In the genomic region with DNA sequence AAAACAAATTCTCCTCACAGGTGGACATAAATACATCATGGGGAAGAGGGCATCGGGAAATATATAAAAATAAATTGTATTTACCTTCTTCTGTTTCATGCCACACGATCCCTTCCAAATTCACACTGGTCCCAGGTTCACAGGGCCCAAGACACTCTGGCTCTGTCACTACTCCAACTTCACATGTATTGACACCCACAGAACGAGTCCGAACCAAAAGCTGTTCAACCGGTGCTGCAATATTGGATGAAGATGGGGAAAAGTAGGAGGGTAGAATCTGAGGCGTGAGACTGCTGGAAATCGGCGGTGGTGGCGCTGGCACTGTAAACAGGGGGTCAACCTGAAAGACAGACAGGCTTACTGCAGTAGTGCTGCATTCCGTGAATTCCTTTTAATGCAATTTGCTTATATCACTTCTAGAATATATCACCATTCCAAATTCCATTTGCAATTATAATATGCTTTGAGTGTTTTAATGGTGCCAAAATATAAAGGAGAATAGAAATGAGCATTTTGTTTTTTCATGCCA, we compare ENCODE assay signal across 28 cellular contexts.
DNase-seq lines count a peak whose midpoint lies in the region; ATAC-seq and TF ChIP-seq lines count a peak whose summit lies in the region.
"Had no signal": no experiment of that assay in that cellular context is flagged by ENCODE, and none has a peak within 500 bp of the region (broad histone marks: within the 10 kb centered on the region; RNA-seq: fewer than 3 reads in every experiment).

No MANE protein-coding gene starts in this region.

- H3K27me3 ChIP-seq in DOHH2 (ENCODE audit: control insufficient read depth, low read length) (no peaks in the 10 kb centered on the region), OCI-LY1 (ENCODE audit: insufficient read depth, low read length) (no peaks in the 10 kb centered on the region)
- H3K27me3 ChIP-seq: colonic mucosa, heart right ventricle had no signal

- H3K27ac ChIP-seq in DOHH2 (ENCODE audit: low read depth, low read length), result 0 out of 2 replicates have a peak overlapping the region, but pooled peaks have one; percentile 98
- peak overlapping the region; percentile 97 for H3K27ac ChIP-seq in OCI-LY1 (ENCODE audit: low read depth, low read length, poor library complexity, severe bottlenecking)
- H3K27ac ChIP-seq: colonic mucosa, RWPE1 had no signal

- TF ChIP-seq CTCF in DOHH2 (IDR thresholded peaks at IDR 0.05; ENCODE audit: low read depth, low read length, poor library complexity, severe bottlenecking) (no peak), OCI-LY1 (IDR thresholded peaks at IDR 0.05; ENCODE audit: low read length) (no peak), epithelial cell of esophagus (IDR thresholded peaks at IDR 0.05; ENCODE audit: insufficient read depth, low read depth, low read length, missing control alignments) (no peak), nephron progenitor cell (IDR thresholded peaks at IDR 0.05) (no peak)

- no peaks in the 10 kb centered on the region for H3K9me2 ChIP-seq in DOHH2 (replicated peaks; ENCODE audit: control insufficient read depth, low read length)
- no peaks in the 10 kb centered on the region for H3K9me2 ChIP-seq in OCI-LY1 (ENCODE audit: low read depth, low read length)

- peaks cover 84% of the 10 kb centered on the region for H3K4me1 ChIP-seq in DOHH2 (ENCODE audit: control insufficient read depth, low read length)
- H3K4me1 ChIP-seq in OCI-LY1 (ENCODE audit: insufficient read depth, low read length, severe bottlenecking), result peaks cover 99% of the 10 kb centered on the region

- DNase-seq in epithelial cell of esophagus (ENCODE audit: low read depth), result peak; percentile 29
- no peak for DNase-seq in nephron progenitor cell
- DNase-seq in superior temporal gyrus (ENCODE audit: extremely low spot score), result no peak
- DNase-seq in T-helper 2 cell, result no peak
- DNase-seq: ACHN; activated CD4-positive, alpha-beta T cell treated with anti-CD3 and anti-CD28 coated beads, Interleukin-2, amount 50 U/mL, for 1 hour; activated CD4-positive, CD25-positive, alpha-beta regulatory T cell; activated effector memory CD4-positive, alpha-beta T cell treated with anti-CD3 and anti-CD28 coated beads, Interleukin-2, amount 50 U/mL, for 16 hours; activated naive CD8-positive, alpha-beta T cell treated with anti-CD3 and anti-CD28 coated beads for 36 hours; activated T-cell treated with anti-CD3 and anti-CD28 coated beads, Interleukin-2, amount 50 U/mL, for 24 hours; anterior cingulate cortex; CD4-positive, alpha-beta memory T cell; colonic mucosa; effector CD4-positive, alpha-beta T cell; foreskin fibroblast; heart right ventricle; Karpas-422; NCI-H1417 treated with DMSO at 0.1 percent for 48 hours; NCI-H82; stimulated activated CD4-positive, alpha-beta T cell treated with anti-CD3 and anti-CD28 coated beads, Interleukin-4, amount 100 ng/mL, for 1 hour; T-cell; trophoblast cell had no signal

- no peaks in the 10 kb centered on the region for H3K27me3 Mint-ChIP-seq in nephron progenitor cell (ENCODE audit: low read depth, poor library complexity)
- H3K27me3 Mint-ChIP-seq: B cell; CD4-positive, alpha-beta memory T cell had no signal

- no peak overlapping the region for H3K9ac ChIP-seq in OCI-LY1 (ENCODE audit: low read length)

- peak overlapping the region; percentile 97 for H3K4me2 ChIP-seq in DOHH2 (ENCODE audit: low read length)
- H3K4me2 ChIP-seq in OCI-LY1 (ENCODE audit: low read length), result no peak overlapping the region; the same call in 1 of the 2 replicates

- H3K9me3 Mint-ChIP-seq in nephron progenitor cell, result peaks cover 6% of the 10 kb centered on the region
- H3K9me3 Mint-ChIP-seq: activated naive CD8-positive, alpha-beta T cell treated with anti-CD3 and anti-CD28 coated beads for 36 hours; activated T-cell treated with anti-CD3 and anti-CD28 coated beads, Interleukin-2, amount 50 U/mL, for 24 hours had no signal

- peak overlapping the region; percentile 57 for H3K4me3 Mint-ChIP-seq in nephron progenitor cell
- H3K4me3 Mint-ChIP-seq: activated naive CD8-positive, alpha-beta T cell treated with anti-CD3 and anti-CD28 coated beads for 36 hours; activated T-cell treated with anti-CD3 and anti-CD28 coated beads, Interleukin-2, amount 50 U/mL, for 24 hours; CD4-positive, alpha-beta memory T cell; T-cell had no signal

- H3K36me3 ChIP-seq in DOHH2 (ENCODE audit: control insufficient read depth, low read length) (peaks cover 44% of the 10 kb centered on the region), OCI-LY1 (ENCODE audit: insufficient read depth, low read length) (peaks cover 49% of the 10 kb centered on the region)
- H3K36me3 ChIP-seq: colonic mucosa had no signal

- ATAC-seq in GM21367 (IDR thresholded peaks at IDR 0.05; ENCODE audit: unreplicated experiment) (no peak), GM18505 (IDR thresholded peaks at IDR 0.05; ENCODE audit: unreplicated experiment) (no peak)
- ATAC-seq: heart right ventricle, T-cell had no signal

- H3K9me3 ChIP-seq in DOHH2 (ENCODE audit: control insufficient read depth, insufficient read depth, low read length), result no peaks in the 10 kb centered on the region
- H3K9me3 ChIP-seq in OCI-LY1 (ENCODE audit: low read length), result no peaks in the 10 kb centered on the region
- H3K9me3 ChIP-seq: colonic mucosa, heart right ventricle had no signal

- H3K4me3 ChIP-seq in DOHH2 (ENCODE audit: low read length), result no peak overlapping the region
- no peak overlapping the region for H3K4me3 ChIP-seq in OCI-LY1 (ENCODE audit: low read depth, low read length, poor library complexity, severe bottlenecking)
- H3K4me3 ChIP-seq in epithelial cell of esophagus (ENCODE audit: low read length), result no peak overlapping the region
- H3K4me3 ChIP-seq: colonic mucosa, heart right ventricle had no signal

- peaks cover 100% of the 10 kb centered on the region for H3K4me1 Mint-ChIP-seq in nephron progenitor cell
- H3K4me1 Mint-ChIP-seq: activated naive CD8-positive, alpha-beta T cell treated with anti-CD3 and anti-CD28 coated beads for 36 hours; CD4-positive, alpha-beta memory T cell; T-cell had no signal

- peaks cover 34% of the 10 kb centered on the region for H3K36me3 Mint-ChIP-seq in nephron progenitor cell (ENCODE audit: low read depth)
- H3K36me3 Mint-ChIP-seq: activated naive CD8-positive, alpha-beta T cell treated with anti-CD3 and anti-CD28 coated beads for 36 hours; CD4-positive, alpha-beta memory T cell; T-cell had no signal

- H3K79me2 ChIP-seq in DOHH2 (ENCODE audit: control insufficient read depth, low read length), result peaks cover 91% of the 10 kb centered on the region
- peaks cover 100% of the 10 kb centered on the region for H3K79me2 ChIP-seq in OCI-LY1 (ENCODE audit: insufficient read depth, low read length)

- H3K27ac Mint-ChIP-seq in nephron progenitor cell, result peak overlapping the region; percentile 93
- H3K27ac Mint-ChIP-seq: activated naive CD8-positive, alpha-beta T cell treated with anti-CD3 and anti-CD28 coated beads for 36 hours; activated T-cell treated with anti-CD3 and anti-CD28 coated beads, Interleukin-2, amount 50 U/mL, for 24 hours; B cell; CD4-positive, alpha-beta memory T cell; T-cell had no signal

- peaks cover 37% of the 10 kb centered on the region for H3F3A ChIP-seq in DOHH2 (ENCODE audit: control insufficient read depth, insufficient read depth)
- H3F3A ChIP-seq in OCI-LY1 (ENCODE audit: insufficient read depth, low read length), result no peaks in the 10 kb centered on the region

- no peak for TF ChIP-seq POLR2A in GM18505 (IDR thresholded peaks at IDR 0.05; ENCODE audit: borderline replicate concordance, extremely low read depth, insufficient read depth, insufficient read length)

- no peak overlapping the region for H2AFZ ChIP-seq in OCI-LY1 (ENCODE audit: low read length)

- H4K20me1 ChIP-seq in DOHH2 (ENCODE audit: control insufficient read depth, insufficient read depth, low read depth, low read length), result no peaks in the 10 kb centered on the region
- no peaks in the 10 kb centered on the region for H4K20me1 ChIP-seq in OCI-LY1 (ENCODE audit: insufficient read depth, low read length)
